In the genomic region with DNA sequence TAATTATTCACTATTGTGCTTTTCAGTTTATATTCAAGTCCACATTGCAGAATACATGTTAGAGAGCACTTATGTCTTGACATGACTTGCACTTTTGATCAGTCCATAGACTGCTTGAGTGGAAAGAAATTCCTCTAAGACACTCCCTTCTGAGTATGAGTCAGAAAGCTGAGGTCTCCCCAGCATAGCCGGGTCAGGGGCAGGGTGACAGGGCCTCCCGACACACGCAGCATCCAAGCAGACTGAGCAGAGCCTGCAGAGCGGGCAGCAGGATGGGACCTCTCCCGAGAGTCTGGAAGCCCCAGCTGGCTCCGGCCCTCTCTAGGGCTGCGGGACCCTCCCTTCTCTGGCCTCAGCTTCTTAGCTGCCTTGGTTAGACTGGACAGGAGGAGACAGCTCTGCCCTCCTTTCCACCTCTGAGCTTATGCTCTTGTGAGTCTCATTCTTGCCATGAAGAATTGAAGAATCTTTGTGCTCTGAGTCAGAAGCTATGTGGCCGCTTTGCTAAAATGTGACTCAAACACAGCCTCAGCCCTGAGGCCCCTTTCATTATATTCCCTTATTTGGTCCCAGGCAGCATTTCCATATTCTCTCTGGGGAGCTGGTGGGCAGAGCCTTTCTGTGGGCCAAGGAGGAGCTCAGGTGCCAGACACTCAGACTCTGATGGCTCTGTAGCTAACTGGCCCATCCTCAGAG, we compare ENCODE assay signal across 9 cellular contexts. TPM values are rescaled to one million over a fixed set of nuclear protein-coding genes. Genes with fewer than 3 reads are reported as not detected.
DNase-seq lines count a peak whose midpoint lies in the region; ATAC-seq and TF ChIP-seq lines count a peak whose summit lies in the region.
"Had no signal": no experiment of that assay in that cellular context is flagged by ENCODE, and none has a peak within 500 bp of the region (broad histone marks: within the 10 kb centered on the region; RNA-seq: fewer than 3 reads in every experiment).

No MANE protein-coding gene starts in this region.

- H3K27ac Mint-ChIP-seq in stimulated activated naive CD8-positive, alpha-beta T cell treated with anti-CD3 and anti-CD28 coated beads, Interleukin-15, Interleukin-2, amounts not matched to agents 100 ng/mL and 50 ng/mL, for 24 hours = peak overlapping the region; percentile 93

- ATAC-seq in Right ventricle myocardium superior (ENCODE audit: poor library complexity) (no peak), GM21381 (IDR thresholded peaks at IDR 0.05; ENCODE audit: unreplicated experiment) (no peak), GM19467 (IDR thresholded peaks at IDR 0.05; ENCODE audit: unreplicated experiment) (no peak)

- peaks cover 65% of the 10 kb centered on the region for H3K4me1 Mint-ChIP-seq in stimulated activated naive CD8-positive, alpha-beta T cell treated with anti-CD3 and anti-CD28 coated beads, Interleukin-15, Interleukin-2, amounts not matched to agents 100 ng/mL and 50 ng/mL, for 24 hours (ENCODE audit: low read depth)

- DNase-seq in left ventricle myocardium inferior = no peak
- DNase-seq in Right ventricle myocardium superior = no peak
- DNase-seq in activated T-cell treated with anti-CD3 and anti-CD28 coated beads, Interleukin-2, amount 50 U/mL, for 48 hours = peak; percentile 71 to 74
- DNase-seq in DMS79 treated with DMSO at 0.1 percent for 48 hours (lab: John Stamatoyannopoulos, UW) = no peak

- no peak for TF ChIP-seq CTCF in left ventricle myocardium inferior (IDR thresholded peaks at IDR 0.05; ENCODE audit: borderline replicate concordance)

- H3K4me1 ChIP-seq in left ventricle myocardium inferior = peaks cover 34% of the 10 kb centered on the region
- H3K4me1 ChIP-seq in iPS-20b (ENCODE audit: insufficient read depth, low read length) = no peaks in the 10 kb centered on the region; the same call in none of the 2 replicates

- H3K27me3 Mint-ChIP-seq in stimulated activated naive CD8-positive, alpha-beta T cell treated with anti-CD3 and anti-CD28 coated beads, Interleukin-15, Interleukin-2, amounts not matched to agents 100 ng/mL and 50 ng/mL, for 24 hours = no peaks in the 10 kb centered on the region
- H3K27me3 Mint-ChIP-seq: central memory CD8-positive, alpha-beta T cell had no signal

- no peaks in the 10 kb centered on the region for H3K9me3 ChIP-seq in left ventricle myocardium inferior (replicated peaks)
- no peaks in the 10 kb centered on the region for H3K9me3 ChIP-seq in iPS-20b (ENCODE audit: insufficient read depth, low read depth, low read length)

- intact Hi-C loops in left ventricle myocardium inferior (cut with micrococcal nuclease) (no loop called here), Right ventricle myocardium superior (cut with DNase I) (no loop called here)

- H3K36me3 ChIP-seq in left ventricle myocardium inferior (no peaks in the 10 kb centered on the region), iPS-20b (ENCODE audit: insufficient read depth, low read depth, low read length) (no peaks in the 10 kb centered on the region)

- H3K4me3 Mint-ChIP-seq in stimulated activated naive CD8-positive, alpha-beta T cell treated with anti-CD3 and anti-CD28 coated beads, Interleukin-15, Interleukin-2, amounts not matched to agents 100 ng/mL and 50 ng/mL, for 24 hours = peak overlapping the region; percentile 64
- H3K4me3 Mint-ChIP-seq: central memory CD8-positive, alpha-beta T cell had no signal

- H3K27me3 ChIP-seq in left ventricle myocardium inferior (ENCODE audit: low read depth) (peaks cover 6% of the 10 kb centered on the region), iPS-20b (ENCODE audit: insufficient read depth, low read length) (no peaks in the 10 kb centered on the region)

- H3K4me3 ChIP-seq in left ventricle myocardium inferior (no peak overlapping the region), iPS-20b (ENCODE audit: low read length) (no peak overlapping the region)

- no peaks in the 10 kb centered on the region for H3K9me3 Mint-ChIP-seq in stimulated activated naive CD8-positive, alpha-beta T cell treated with anti-CD3 and anti-CD28 coated beads, Interleukin-15, Interleukin-2, amounts not matched to agents 100 ng/mL and 50 ng/mL, for 24 hours
- H3K9me3 Mint-ChIP-seq: central memory CD8-positive, alpha-beta T cell had no signal

- peak overlapping the region; percentile 41 for H3K27ac ChIP-seq in left ventricle myocardium inferior (replicated peaks)
- H3K27ac ChIP-seq in iPS-20b (ENCODE audit: low read length) = no peak overlapping the region

- no peaks in the 10 kb centered on the region for H3K36me3 Mint-ChIP-seq in stimulated activated naive CD8-positive, alpha-beta T cell treated with anti-CD3 and anti-CD28 coated beads, Interleukin-15, Interleukin-2, amounts not matched to agents 100 ng/mL and 50 ng/mL, for 24 hours (ENCODE audit: low read depth)

- H3K9ac ChIP-seq in iPS-20b (ENCODE audit: low read depth, low read length) = peak overlapping the region; percentile 34; the same call in 1 of the 2 replicates

RNA-seq across cellular contexts. Expression of gene CAPN2, which starts 11.2 kb away (rescaled TPM):
- total RNA-seq in left ventricle myocardium inferior (65.3 TPM), Right ventricle myocardium superior (72.6 TPM)

RNA-seq across cellular contexts. Expression of gene CAPN8, which starts 35.6 kb away (rescaled TPM):
- total RNA-seq in left ventricle myocardium inferior (not detected), Right ventricle myocardium superior (not detected)

Comparison
In these comparisons a context has a peak if more than half of its experiments do, and no peak if none do; other contexts are left out.
1. DNase-seq: peak in activated T-cell treated with anti-CD3 and anti-CD28 coated beads, Interleukin-2, amount 50 U/mL, for 48 hours (2 of 2); none in left ventricle myocardium inferior (single experiment), Right ventricle myocardium superior (single experiment) and DMS79 treated with DMSO at 0.1 percent for 48 hours (single experiment).